ENCODE assay signal across 21 cellular contexts in the genomic region with DNA sequence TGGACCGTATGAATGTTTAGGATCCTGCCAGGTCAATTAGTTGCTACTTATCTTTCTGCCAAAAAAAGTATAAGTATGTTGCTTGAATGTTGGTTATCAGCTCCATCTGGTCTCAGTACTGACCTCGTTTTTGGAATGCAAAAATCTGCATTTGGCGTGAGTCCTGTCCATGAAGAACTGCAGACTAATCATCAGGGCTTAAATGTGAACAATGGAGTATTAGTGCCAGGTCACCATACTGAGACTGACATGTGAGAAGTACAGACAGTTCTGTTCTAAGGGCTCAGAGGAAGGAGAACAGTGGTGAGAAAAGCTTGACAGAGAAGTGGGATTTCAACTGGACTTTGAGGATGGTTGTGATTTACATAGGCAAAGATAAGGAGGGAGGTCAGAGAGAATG.
"Had no signal": no experiment of that assay in that cellular context is flagged by ENCODE, and none has a peak within 500 bp of the region (broad histone marks: within the 10 kb centered on the region; RNA-seq: fewer than 3 reads in every experiment).

No MANE protein-coding gene starts in this region.

- H3K9me3 Mint-ChIP-seq: activated naive CD4-positive, alpha-beta T cell treated with anti-CD3 and anti-CD28 coated beads for 36 hours; activated naive CD8-positive, alpha-beta T cell treated with anti-CD3 and anti-CD28 coated beads, Interleukin-2, amount 10 ng/mL, durations not matched to agents 7 days and 5 days; natural killer cell; stimulated activated naive B cell treated with anti-CD40 and anti-IgM and Interleukin-4, amounts not matched to agents 10 μg/mL and 1 μg/mL and 100 μg/mL, for 72 hours had no signal

- H3K36me3 Mint-ChIP-seq: activated naive CD8-positive, alpha-beta T cell treated with anti-CD3 and anti-CD28 coated beads, Interleukin-2, amount 10 ng/mL, durations not matched to agents 7 days and 5 days; mesothelial cell of epicardium; natural killer cell; stimulated activated naive B cell treated with anti-CD40 and anti-IgM and Interleukin-4, amounts not matched to agents 10 μg/mL and 1 μg/mL and 100 μg/mL, for 72 hours had no signal

- H3K4me3 ChIP-seq: body of pancreas, hepatocyte, sigmoid colon, SJCRH30, testis had no signal

- H3K4me1 Mint-ChIP-seq: activated naive CD8-positive, alpha-beta T cell treated with anti-CD3 and anti-CD28 coated beads, Interleukin-2, amount 10 ng/mL, durations not matched to agents 7 days and 5 days; mesothelial cell of epicardium; stimulated activated naive B cell treated with anti-CD40 and anti-IgM and Interleukin-4, amounts not matched to agents 10 μg/mL and 1 μg/mL and 100 μg/mL, for 72 hours had no signal

- H3K4me3 Mint-ChIP-seq: activated naive CD4-positive, alpha-beta T cell treated with anti-CD3 and anti-CD28 coated beads for 36 hours; activated naive CD8-positive, alpha-beta T cell treated with anti-CD3 and anti-CD28 coated beads, Interleukin-2, amount 10 ng/mL, durations not matched to agents 7 days and 5 days; immature natural killer cell; mesothelial cell of epicardium; natural killer cell; stimulated activated naive B cell treated with anti-CD40 and anti-IgM and Interleukin-4, amounts not matched to agents 10 μg/mL and 1 μg/mL and 100 μg/mL, for 72 hours had no signal

- ATAC-seq: body of pancreas; esophagus mucosa; left lobe of liver; natural killer cell; stimulated activated naive B cell treated with anti-CD40 and anti-IgM and Interleukin-4, amounts not matched to agents 10 μg/mL and 1 μg/mL and 100 μg/mL, for 72 hours had no signal

- DNase-seq: activated CD4-positive, alpha-beta T cell treated with anti-CD3 and anti-CD28 coated beads for 1 hour; activated naive CD4-positive, alpha-beta T cell treated with anti-CD3 and anti-CD28 coated beads for 36 hours; activated naive CD8-positive, alpha-beta T cell treated with anti-CD3 and anti-CD28 coated beads, Interleukin-2, amount 10 ng/mL, durations not matched to agents 7 days and 5 days; activated T-cell treated with anti-CD3 and anti-CD28 coated beads, Interleukin-2, amount 50 U/mL, for 48 hours; body of pancreas; caudate nucleus; effector memory CD4-positive, alpha-beta T cell; foreskin melanocyte; immature natural killer cell; natural killer cell; sigmoid colon; SJCRH30; stimulated activated CD4-positive, alpha-beta T cell treated with anti-CD3 and anti-CD28 coated beads, Interleukin-2, amount 100 ng/mL, for 48 hours; stimulated activated CD8-positive, alpha-beta memory T cell treated with anti-CD3 and anti-CD28 coated beads, Interleukin-4, amount 100 ng/mL, for 48 hours; stimulated activated naive B cell treated with anti-CD40 and anti-IgM and Interleukin-4, amounts not matched to agents 10 μg/mL and 1 μg/mL and 100 μg/mL, for 72 hours; T-helper 1 cell; testis had no signal

- H3K27me3 Mint-ChIP-seq: activated naive CD8-positive, alpha-beta T cell treated with anti-CD3 and anti-CD28 coated beads, Interleukin-2, amount 10 ng/mL, durations not matched to agents 7 days and 5 days had no signal

- H3K27ac Mint-ChIP-seq: activated naive CD4-positive, alpha-beta T cell treated with anti-CD3 and anti-CD28 coated beads for 36 hours; activated naive CD8-positive, alpha-beta T cell treated with anti-CD3 and anti-CD28 coated beads, Interleukin-2, amount 10 ng/mL, durations not matched to agents 7 days and 5 days; immature natural killer cell; mesothelial cell of epicardium; natural killer cell; stimulated activated naive B cell treated with anti-CD40 and anti-IgM and Interleukin-4, amounts not matched to agents 10 μg/mL and 1 μg/mL and 100 μg/mL, for 72 hours had no signal
